13 cellular contexts compared by ENCODE assay signal in the genomic region with DNA sequence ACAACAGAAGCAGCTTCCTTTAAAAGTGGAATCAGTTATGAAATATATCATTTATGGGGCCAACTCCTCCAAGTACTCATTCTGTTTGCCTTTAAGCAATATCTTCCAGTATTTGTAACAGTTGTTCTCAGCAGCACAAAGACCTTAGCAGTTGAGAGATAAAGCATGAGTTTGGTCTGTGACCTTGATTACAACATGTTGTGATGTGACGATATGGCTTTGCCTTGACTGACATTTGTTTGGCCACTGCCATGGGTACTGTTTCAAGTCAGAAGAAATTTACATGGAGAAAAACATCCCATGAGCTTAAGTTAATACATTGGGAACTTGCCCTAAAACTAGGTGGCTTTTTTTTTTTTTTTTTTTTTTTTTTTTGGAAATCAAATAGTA.
DNase-seq lines count a peak whose midpoint lies in the region; ATAC-seq, FAIRE-seq and TF ChIP-seq lines count a peak whose summit lies in the region.
"Had no signal": no experiment of that assay in that cellular context is flagged by ENCODE, and none has a peak within 500 bp of the region (broad histone marks: within the 10 kb centered on the region; RNA-seq: fewer than 3 reads in every experiment).

No MANE protein-coding gene starts in this region.

- no peaks in the 10 kb centered on the region for H3K36me3 ChIP-seq in pancreas
- H3K36me3 ChIP-seq in testis (ENCODE audit: low read depth, missing control alignments): no peaks in the 10 kb centered on the region

- no peak for TF ChIP-seq POLR2A in testis (IDR thresholded peaks at IDR 0.05)

- H3K27ac ChIP-seq in pancreas: peak overlapping the region; percentile 34 to 75 (median 57)
- H3K27ac ChIP-seq in testis: no peak overlapping the region
- H3K27ac ChIP-seq: GM23248, RWPE1 had no signal

- 10 to 15% methylated on average over 1 of the region's 1 CpG for WGBS in pancreas, 2 donors
- WGBS in testis, 2 donors: 39 to 51% methylated on average over 1 of the region's 1 CpG

- ATAC-seq in left lobe of liver: peak; percentile 46
- ATAC-seq in pancreas: peak; percentile 72 to 82 (median 78)

- no peak overlapping the region for H3K27ac Mint-ChIP-seq in CD14-positive monocyte
- H3K27ac Mint-ChIP-seq: CD4-positive, CD25-positive, alpha-beta regulatory T cell had no signal

- H3K9me3 ChIP-seq in pancreas (no peaks in the 10 kb centered on the region), testis (no peaks in the 10 kb centered on the region)

- no peak for FAIRE-seq in pancreas (lab: Jason Lieb, UNC)

- H3K4me1 ChIP-seq in pancreas: peaks cover 43 to 76% (median 53%) of the 10 kb centered on the region in 3 donors
- H3K4me1 ChIP-seq in testis: no peaks in the 10 kb centered on the region

- H3K9me3 Mint-ChIP-seq in CD14-positive monocyte: no peaks in the 10 kb centered on the region
- H3K9me3 Mint-ChIP-seq: CD4-positive, CD25-positive, alpha-beta regulatory T cell had no signal

- no peaks in the 10 kb centered on the region for H3K27me3 ChIP-seq in pancreas
- no peaks in the 10 kb centered on the region for H3K27me3 ChIP-seq in testis

- no peaks in the 10 kb centered on the region for H3K4me1 Mint-ChIP-seq in CD14-positive monocyte
- H3K4me1 Mint-ChIP-seq: CD4-positive, CD25-positive, alpha-beta regulatory T cell had no signal

- TF ChIP-seq CTCF in fibroblast of pulmonary artery (IDR thresholded peaks at IDR 0.05; ENCODE audit: low read length, missing control alignments) (no peak), pancreas (IDR thresholded peaks at IDR 0.05) (no peak), CD14-positive monocyte (IDR thresholded peaks at IDR 0.05) (no peak), testis (IDR thresholded peaks at IDR 0.05) (no peak)

- DNase-seq in MV-4-11 (lab: John Stamatoyannopoulos, UW): peak; percentile 6
- DNase-seq in fibroblast of pulmonary artery (ENCODE audit: low read depth): peak; percentile 27
- DNase-seq in left lobe of liver (ENCODE audit: low spot score): peak; percentile 61
- peak in 3 of 6 donors; percentile 60 to 63 (median 61) for DNase-seq in pancreas
- DNase-seq in GF-D8 (lab: John Stamatoyannopoulos, UW): no peak
- DNase-seq in CD14-positive monocyte (ENCODE audit: low spot score): no peak
- no peak for DNase-seq in testis
- no peak for DNase-seq in NOMO-1 treated with dmso at 0.1 percent for 144 hours (lab: John Stamatoyannopoulos, UW; ENCODE audit: unreplicated experiment)
- DNase-seq: DMS153, NCI-H2227 treated with DMSO at 0.1 percent for 48 hours had no signal

- H3K4me3 Mint-ChIP-seq in CD14-positive monocyte: no peak overlapping the region
- H3K4me3 Mint-ChIP-seq: CD4-positive, CD25-positive, alpha-beta regulatory T cell had no signal

- H3K4me3 ChIP-seq in fibroblast of pulmonary artery (replicated peaks; ENCODE audit: low read depth, low read length): no peak overlapping the region
- no peak overlapping the region for H3K4me3 ChIP-seq in pancreas
- H3K4me3 ChIP-seq in testis: no peak overlapping the region
- H3K4me3 ChIP-seq: GM23248 had no signal

- H3K36me3 Mint-ChIP-seq in CD14-positive monocyte: no peaks in the 10 kb centered on the region
- H3K36me3 Mint-ChIP-seq: CD4-positive, CD25-positive, alpha-beta regulatory T cell had no signal

- intact Hi-C loops in pancreas (cut with DNase I) (loop anchor here in 1 of 3 donors (10.0 kb wide), 1 partner anchor 528 kb away; no protein-coding TSS in a partner anchor), CD14-positive monocyte (cut with micrococcal nuclease) (loop anchor here (5.0 kb wide), 3 partner anchors 546 to 571 kb away; no protein-coding TSS in a partner anchor), testis (cut with DNase I; ENCODE audit: low total_unique reads) (loop anchor here (10.0 kb wide), 1 partner anchor 568 kb away; no protein-coding TSS in a partner anchor)

- peaks cover 0 to 2% (median 1%) of the 10 kb centered on the region in 3 donors for H3K27me3 Mint-ChIP-seq in CD14-positive monocyte (ENCODE audit: low read depth in 3 of 3)

Comparison
In these comparisons a context has a peak if more than half of its experiments do, and no peak if none do; other contexts are left out.
1. DNase-seq: peak in MV-4-11 (single experiment), fibroblast of pulmonary artery (single experiment) and left lobe of liver (single experiment); none in GF-D8 (single experiment), CD14-positive monocyte (single experiment), testis (single experiment) and NOMO-1 treated with dmso at 0.1 percent for 144 hours (single experiment).
2. H3K27ac ChIP-seq: peak in pancreas (4 of 4); none in testis (0 of 2).